In the genomic region with DNA sequence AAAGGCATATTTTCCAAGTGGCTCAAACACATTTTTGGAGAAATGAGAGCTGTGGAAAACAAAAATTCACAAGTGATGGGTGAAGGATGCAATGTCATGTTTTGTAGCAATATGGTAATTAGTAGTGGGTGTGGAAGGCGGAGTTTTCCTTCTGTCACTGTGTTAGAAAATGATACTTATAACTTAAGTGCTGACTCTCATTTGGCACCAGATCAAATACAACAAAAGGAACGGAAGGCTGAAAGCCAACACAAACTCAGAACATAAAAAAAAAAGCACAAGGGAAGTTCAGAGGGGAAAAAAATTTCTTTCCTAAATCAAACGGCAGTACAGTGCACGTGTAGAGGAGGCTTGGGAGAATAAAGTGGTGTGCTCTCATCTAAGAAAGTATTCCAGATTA, we compare ENCODE assay signal across 13 cellular contexts. TPM values are rescaled to one million over a fixed set of nuclear protein-coding genes. Genes with fewer than 3 reads are reported as not detected.
DNase-seq lines count a peak whose midpoint lies in the region; ATAC-seq and TF ChIP-seq lines count a peak whose summit lies in the region.
"Had no signal": no experiment of that assay in that cellular context is flagged by ENCODE, and none has a peak within 500 bp of the region (broad histone marks: within the 10 kb centered on the region; RNA-seq: fewer than 3 reads in every experiment).

A gene with protein sequence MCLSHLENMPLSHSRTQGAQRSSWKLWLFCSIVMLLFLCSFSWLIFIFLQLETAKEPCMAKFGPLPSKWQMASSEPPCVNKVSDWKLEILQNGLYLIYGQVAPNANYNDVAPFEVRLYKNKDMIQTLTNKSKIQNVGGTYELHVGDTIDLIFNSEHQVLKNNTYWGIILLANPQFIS (minus strand): TSS at position 77 of the 400 bp plus-strand sequence. CDS start 45 bp downstream, at position 32.

- intact Hi-C loops in mucosa of descending colon (cut with DNase I, micrococcal nuclease), result no loop called here

- DNase-seq in DMS 273 treated with DMSO at 0.1 percent for 48 hours (lab: John Stamatoyannopoulos, UW) (peak; percentile 46), NCI-H345 treated with DMSO at 0.1 percent for 48 hours (lab: John Stamatoyannopoulos, UW; ENCODE audit: unreplicated experiment) (peak; percentile 14), mucosa of descending colon (peak in 1 of 3 donors; percentile 31), NOMO-1 treated with dmso at 0.1 percent for 144 hours (lab: John Stamatoyannopoulos, UW; ENCODE audit: unreplicated experiment) (no peak), germinal center (ENCODE audit: low spot score) (no peak)
- DNase-seq: CD4-positive, alpha-beta T cell; cortex of kidney; NK-92 treated with Interleukin-12 subunit alpha and Interleukin-12 subunit beta, amount 100 ng/mL, for 24 hours had no signal

- peak; percentile 47 for ATAC-seq in esophagus mucosa
- peak; percentile 59 for ATAC-seq in mucosa of descending colon
- ATAC-seq in GM19023 (IDR thresholded peaks at IDR 0.05; ENCODE audit: unreplicated experiment), result no peak
- no peak for ATAC-seq in GM19035 (IDR thresholded peaks at IDR 0.05; ENCODE audit: unreplicated experiment)
- ATAC-seq: stimulated activated effector memory CD8-positive, alpha-beta T cell treated with anti-CD3 and anti-CD28 coated beads, Interleukin-12 subunit alpha, Interleukin-12 subunit beta, amount 100 ng/mL, for 72 hours had no signal

- no peaks in the 10 kb centered on the region for H3K4me1 ChIP-seq in mucosa of descending colon (ENCODE audit: low read depth)

- no peaks in the 10 kb centered on the region for H3K9me3 ChIP-seq in mucosa of descending colon

- no peak within 1 kb of the TSS for H3K4me3 ChIP-seq in mucosa of descending colon

- H3K36me3 ChIP-seq in mucosa of descending colon (ENCODE audit: low read depth), result no peaks in the 10 kb centered on the region

- no peak for TF ChIP-seq CTCF in mucosa of descending colon (IDR thresholded peaks at IDR 0.05)

RNA-seq across cellular contexts. Expression of the gene that starts here (rescaled TPM):
- total RNA-seq in esophagus mucosa, result 2.0 TPM
- total RNA-seq in mucosa of descending colon, result under 1 TPM in 1 of 3 donors, not detected in 2; 0.14 TPM
- total RNA-seq: CD4-positive, alpha-beta T cell; kidney epithelial cell had no signal

Comparison
In these comparisons a context has a peak if more than half of its experiments do, and no peak if none do; other contexts are left out.
1. Peak in ATAC-seq in mucosa of descending colon; RNA of the gene not detected or under 1 TPM.
2. DNase-seq: peak in DMS 273 treated with DMSO at 0.1 percent for 48 hours (single experiment) and NCI-H345 treated with DMSO at 0.1 percent for 48 hours (single experiment); none in NOMO-1 treated with dmso at 0.1 percent for 144 hours (single experiment) and germinal center (single experiment).